ENCODE assay signal across 14 cellular contexts in genomic region chr7:94042381-94042780, GRCh38. TPM values are rescaled to one million over a fixed set of nuclear protein-coding genes. Genes with fewer than 3 reads are reported as not detected.
DNase-seq lines count a peak whose midpoint lies in the region; ATAC-seq and FAIRE-seq lines count a peak whose summit lies in the region.
"Had no signal": no experiment of that assay in that cellular context is flagged by ENCODE, and none has a peak within 500 bp of the region (broad histone marks: within the 10 kb centered on the region; RNA-seq: fewer than 3 reads in every experiment).

No MANE protein-coding gene starts in this region.

- DNase-seq in frontal cortex (ENCODE audit: low spot score in 2 of 2): no peak
- DNase-seq in medulla oblongata (ENCODE audit: extremely low spot score): no peak
- no peak for DNase-seq in HAP-1 (ENCODE audit: low spot score in 2 of 2)
- no peak for DNase-seq in NCI-H1694 (lab: John Stamatoyannopoulos, UW)
- DNase-seq: adrenal gland; effector CD8-positive, alpha-beta T cell; MG63; NCI-H69; stimulated activated CD4-positive, alpha-beta T cell treated with anti-CD3 and anti-CD28 coated beads, Interleukin-2, amount 100 ng/mL, for 24 hours; stomach had no signal

- H3K4me1 ChIP-seq in HAP-1: peaks cover 6% of the 10 kb centered on the region
- H3K4me1 ChIP-seq: adrenal gland, stomach had no signal

- H3K9me3 ChIP-seq in HAP-1: no peaks in the 10 kb centered on the region
- H3K9me3 ChIP-seq: adrenal gland, MG63, stomach had no signal

- H3K27me3 ChIP-seq in HAP-1 (ENCODE audit: low read depth): peaks cover 30% of the 10 kb centered on the region
- H3K27me3 ChIP-seq: adrenal gland, MG63 had no signal

- no peaks in the 10 kb centered on the region for H3K36me3 ChIP-seq in HAP-1 (replicated peaks)
- H3K36me3 ChIP-seq: adrenal gland, MG63, stomach had no signal

- no peak overlapping the region for H3K4me3 ChIP-seq in HAP-1
- H3K4me3 ChIP-seq: adrenal gland, MG63, stomach had no signal

- in situ Hi-C loops in HAP-1 (cut with MboI; ENCODE audit: low sequenced_read_pairs): no loop called here

- ATAC-seq in GM18508 (IDR thresholded peaks at IDR 0.05; ENCODE audit: insufficient read depth, unreplicated experiment) (peak; percentile 83), GM19468 (IDR thresholded peaks at IDR 0.05; ENCODE audit: extremely low read depth, unreplicated experiment) (peak; percentile 42), HG02943 (IDR thresholded peaks at IDR 0.05; ENCODE audit: low read depth, unreplicated experiment) (peak; percentile 58), HG03571 (IDR thresholded peaks at IDR 0.05; ENCODE audit: unreplicated experiment) (peak; percentile 94)

- no peak for FAIRE-seq in frontal cortex (lab: Jason Lieb, UNC)

RNA-seq across cellular contexts. Expression of gene BET1, which starts 38.2 kb away (rescaled TPM):
- total RNA-seq in frontal cortex: 25.7 TPM

Comparison
In these comparisons a context has a peak if more than half of its experiments do, and no peak if none do; other contexts are left out.
1. ATAC-seq: peak in every context shown above with its lines; median percentile 94 in HG03571; 83 in GM18508; 58 in HG02943; 42 in GM19468.